In the genomic region with DNA sequence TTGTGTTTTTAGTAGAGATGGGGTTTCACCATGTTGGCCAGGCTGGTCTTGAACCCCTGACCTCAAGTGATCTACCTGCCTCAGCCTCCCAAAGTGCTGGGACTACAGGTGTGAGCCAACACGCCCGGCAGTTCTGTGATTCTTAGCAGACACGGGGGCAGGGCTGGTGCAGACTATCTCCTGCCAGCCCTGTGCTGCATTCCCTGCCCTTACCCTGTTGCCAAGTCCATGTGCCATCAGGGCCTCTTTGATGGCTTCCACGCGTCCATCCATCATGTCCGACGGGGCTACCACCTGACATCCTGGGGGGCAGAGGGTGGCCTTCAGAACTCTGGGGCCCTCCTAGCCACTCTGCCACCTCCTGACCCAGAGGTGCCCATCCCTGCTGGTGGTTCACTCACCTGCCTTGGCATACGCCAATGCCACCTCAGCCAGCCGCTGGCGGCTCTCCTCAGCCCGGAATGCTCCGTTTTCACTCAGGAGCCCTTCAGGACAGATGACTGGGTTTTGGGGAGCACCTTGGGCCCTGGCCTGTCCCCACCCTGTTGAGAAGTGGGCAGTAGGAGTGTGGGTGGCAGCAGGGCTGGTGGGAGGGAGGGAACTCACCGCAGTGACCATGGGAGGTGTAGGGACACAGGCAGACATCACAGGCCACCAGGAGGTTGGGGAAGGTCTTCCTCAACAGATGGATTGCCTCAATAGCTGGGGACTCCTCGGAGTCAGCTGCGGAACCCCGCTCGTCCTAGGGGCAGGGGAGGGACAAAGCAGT, we compare ENCODE assay signal across 23 cellular contexts. TPM values are rescaled to one million over a fixed set of nuclear protein-coding genes. Genes with fewer than 3 reads are reported as not detected.
"Had no signal": no experiment of that assay in that cellular context is flagged by ENCODE, and none has a peak within 500 bp of the region (broad histone marks: within the 10 kb centered on the region; RNA-seq: fewer than 3 reads in every experiment).

No MANE protein-coding gene starts in this region.

- DNase-seq: IMR-90, Karpas-422, KG1, MG63, NCI-H1092, NCI-H1105 treated with DMSO at 0.1 percent for 48 hours, NCI-H1417 treated with DMSO at 0.1 percent for 48 hours, NCI-H146, NCI-H1694 treated with DMSO at 0.1 percent for 48 hours, NCI-H1930, NCI-H2081, NCI-H2107, NCI-H2227 treated with DMSO at 0.1 percent for 48 hours, NCI-H446, NCI-H510A, NCI-H524 treated with DMSO at 0.1 percent for 48 hours, NCI-H69, NCI-H774, SHP77 had no signal

- ATAC-seq: HepG2 had no signal

- H3K27ac ChIP-seq: RWPE1 had no signal

- H3K27me3 ChIP-seq: MG63 had no signal

- H3K36me3 ChIP-seq: MG63 had no signal

- H3K9me3 ChIP-seq: MG63 had no signal

- H3K4me3 ChIP-seq: MG63 had no signal

RNA-seq across cellular contexts. Expression of gene BSPRY, which starts 41.0 kb away (rescaled TPM):
- total RNA-seq: HT1080, IMR-90, SK-MEL-5 had no signal
